Comparison of ENCODE assay signal across 28 cellular contexts in genomic region chr12:112256780-112257179, GRCh38.
"Had no signal": no experiment of that assay in that cellular context is flagged by ENCODE, and none has a peak within 500 bp of the region (broad histone marks: within the 10 kb centered on the region; RNA-seq: fewer than 3 reads in every experiment).

No MANE protein-coding gene starts in this region.

- H3K4me3 Mint-ChIP-seq: naive thymus-derived CD8-positive, alpha-beta T cell; nephron; neural crest cell; stimulated activated naive B cell treated with anti-CD40 and anti-IgM and Interleukin-4, amounts not matched to agents 10 μg/mL and 1 μg/mL and 100 μg/mL, for 72 hours had no signal

- H3K4me3 ChIP-seq: lower lobe of right lung, pancreas, prostate gland, skin epidermis, stomach, testis, thyroid gland, transverse colon, upper lobe of left lung, vagina had no signal

- ATAC-seq: left ventricle myocardium superior; lower lobe of right lung; naive thymus-derived CD8-positive, alpha-beta T cell; pancreas; right cardiac atrium; sciatic nerve; stimulated activated naive B cell treated with anti-CD40 and anti-IgM and Interleukin-4, amounts not matched to agents 10 μg/mL and 1 μg/mL and 100 μg/mL, for 72 hours; stimulated activated naive CD8-positive, alpha-beta T cell treated with anti-CD3 and anti-CD28 coated beads, Interleukin-15, Interleukin-2, amounts not matched to agents 100 U/mL and 50 U/mL, for 24 hours had no signal

- FAIRE-seq: pancreas had no signal

- H3K4me1 ChIP-seq: lower lobe of right lung, pancreas, prostate gland, testis, thyroid gland, transverse colon, vagina had no signal

- H3K27me3 ChIP-seq: pancreas, stomach, testis, thyroid gland, transverse colon, upper lobe of left lung, vagina had no signal

- H3K9me3 ChIP-seq: lower lobe of right lung, pancreas, prostate gland, stomach, testis, thyroid gland, transverse colon, upper lobe of left lung, vagina had no signal

- H3K27me3 Mint-ChIP-seq: naive thymus-derived CD8-positive, alpha-beta T cell; stimulated activated naive B cell treated with anti-CD40 and anti-IgM and Interleukin-4, amounts not matched to agents 10 μg/mL and 1 μg/mL and 100 μg/mL, for 72 hours had no signal

- DNase-seq: islet precursor cell; left ventricle myocardium superior; lower lobe of right lung; mammary epithelial cell; mesenchymal stem cell; naive thymus-derived CD8-positive, alpha-beta T cell; nucleus accumbens; pancreas; posterior cingulate gyrus; retina; right cardiac atrium; stimulated activated CD4-positive, alpha-beta T cell treated with anti-CD3 and anti-CD28 coated beads, Interleukin-12 subunit alpha, Interleukin-12 subunit beta, amount 100 ng/mL, for 4 hours; stimulated activated CD4-positive, alpha-beta T cell treated with anti-CD3 and anti-CD28 coated beads, Interleukin-15, amount 100 ng/mL, for 24 hours; stimulated activated CD4-positive, alpha-beta T cell treated with anti-CD3 and anti-CD28 coated beads, Interleukin-2, amount 100 ng/mL, for 24 hours; stimulated activated CD4-positive, alpha-beta T cell treated with anti-CD3 and anti-CD28 coated beads, Interleukin-4, amount 100 ng/mL, for 1 hour; stimulated activated naive B cell treated with anti-CD40 and anti-IgM and Interleukin-4, amounts not matched to agents 10 μg/mL and 1 μg/mL and 100 μg/mL, for 72 hours; stimulated activated naive CD8-positive, alpha-beta T cell treated with anti-CD3 and anti-CD28 coated beads, Interleukin-15, Interleukin-2, amounts not matched to agents 100 U/mL and 50 U/mL, for 24 hours; stomach; testis; thyroid gland; transverse colon; upper lobe of left lung had no signal

- H3K4me1 Mint-ChIP-seq: neural crest cell; stimulated activated naive B cell treated with anti-CD40 and anti-IgM and Interleukin-4, amounts not matched to agents 10 μg/mL and 1 μg/mL and 100 μg/mL, for 72 hours had no signal

- H3K9me3 Mint-ChIP-seq: naive thymus-derived CD8-positive, alpha-beta T cell; nephron; neural crest cell; stimulated activated naive B cell treated with anti-CD40 and anti-IgM and Interleukin-4, amounts not matched to agents 10 μg/mL and 1 μg/mL and 100 μg/mL, for 72 hours had no signal

- H3K27ac Mint-ChIP-seq: nephron had no signal

- H3K27ac ChIP-seq: lower lobe of right lung, pancreas, prostate gland, skin epidermis, testis, thyroid gland, transverse colon, upper lobe of left lung, vagina had no signal
